ENCODE assay signal across 13 cellular contexts in the genomic region with DNA sequence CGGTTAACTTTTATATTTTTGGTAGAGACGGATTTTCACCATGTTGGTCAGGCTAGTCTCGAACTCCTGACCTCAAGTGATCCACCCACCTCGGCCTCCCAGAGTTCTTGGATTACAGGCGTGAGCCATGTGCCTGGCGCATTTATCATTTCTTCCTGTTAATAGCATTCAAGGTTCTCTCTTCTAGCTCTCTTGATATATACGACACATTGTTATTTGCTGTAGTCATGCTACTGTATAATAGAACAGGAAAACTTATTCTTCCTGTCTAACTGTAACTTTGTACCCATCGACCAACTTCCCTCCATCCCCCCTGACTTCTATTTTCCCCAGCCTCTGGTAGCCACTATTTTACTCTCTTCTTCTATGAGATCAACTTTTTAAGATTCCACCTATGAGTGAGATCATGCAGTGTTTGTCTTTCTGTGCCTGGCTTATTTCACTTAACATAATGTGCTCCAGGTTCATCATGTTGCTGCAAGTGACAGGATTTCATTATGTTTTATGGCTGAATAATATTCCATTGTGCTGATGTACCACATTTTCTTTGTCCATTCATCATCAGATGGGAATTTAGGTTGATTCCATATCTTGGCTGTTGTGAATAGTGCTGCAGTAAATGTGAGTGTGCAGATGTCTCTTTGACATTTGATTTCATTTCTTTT.
"Had no signal": no experiment of that assay in that cellular context is flagged by ENCODE, and none has a peak within 500 bp of the region (broad histone marks: within the 10 kb centered on the region; RNA-seq: fewer than 3 reads in every experiment).

No MANE protein-coding gene starts in this region.

- ATAC-seq: activated CD4-positive, alpha-beta T cell treated with anti-CD3 and anti-CD28 coated beads for 36 hours; activated CD8-positive, alpha-beta memory T cell treated with anti-CD3 and anti-CD28 coated beads, Interleukin-2, amount 10 ng/mL, durations not matched to agents 7 days and 5 days; effector memory CD8-positive, alpha-beta T cell; foreskin keratinocyte; pancreas; WTC11 had no signal

- H3K4me1 ChIP-seq: foreskin keratinocyte had no signal

- H3K9me3 ChIP-seq: pancreas had no signal

- H3K27ac ChIP-seq: cardiac muscle cell, foreskin keratinocyte, pancreas had no signal

- H3K4me3 Mint-ChIP-seq: activated CD4-positive, alpha-beta memory T cell treated with anti-CD3 and anti-CD28 coated beads, Interleukin-2, amount 10 ng/mL, durations not matched to agents 7 days and 5 days; activated CD4-positive, alpha-beta T cell treated with anti-CD3 and anti-CD28 coated beads for 36 hours; activated CD8-positive, alpha-beta memory T cell treated with anti-CD3 and anti-CD28 coated beads, Interleukin-2, amount 10 ng/mL, durations not matched to agents 7 days and 5 days; activated naive CD8-positive, alpha-beta T cell; effector memory CD8-positive, alpha-beta T cell; WTC11 had no signal

- H3K4me3 ChIP-seq: cardiac muscle cell, pancreas had no signal

- H3K27me3 ChIP-seq: cardiac muscle cell, foreskin keratinocyte, pancreas had no signal

- H3K27ac Mint-ChIP-seq: activated CD4-positive, alpha-beta memory T cell treated with anti-CD3 and anti-CD28 coated beads, Interleukin-2, amount 10 ng/mL, durations not matched to agents 7 days and 5 days; activated CD4-positive, alpha-beta T cell treated with anti-CD3 and anti-CD28 coated beads for 36 hours; activated CD8-positive, alpha-beta memory T cell treated with anti-CD3 and anti-CD28 coated beads, Interleukin-2, amount 10 ng/mL, durations not matched to agents 7 days and 5 days; activated naive CD8-positive, alpha-beta T cell; effector memory CD8-positive, alpha-beta T cell; WTC11 had no signal

- H3K27me3 Mint-ChIP-seq: activated CD4-positive, alpha-beta memory T cell treated with anti-CD3 and anti-CD28 coated beads, Interleukin-2, amount 10 ng/mL, durations not matched to agents 7 days and 5 days; activated CD4-positive, alpha-beta T cell treated with anti-CD3 and anti-CD28 coated beads for 36 hours; activated CD8-positive, alpha-beta memory T cell treated with anti-CD3 and anti-CD28 coated beads, Interleukin-2, amount 10 ng/mL, durations not matched to agents 7 days and 5 days; activated naive CD8-positive, alpha-beta T cell; effector memory CD8-positive, alpha-beta T cell had no signal

- H3K9me3 Mint-ChIP-seq: effector memory CD8-positive, alpha-beta T cell; WTC11 had no signal

- H3K36me3 Mint-ChIP-seq: activated naive CD8-positive, alpha-beta T cell; WTC11 had no signal

- DNase-seq: activated CD4-positive, alpha-beta memory T cell treated with anti-CD3 and anti-CD28 coated beads, Interleukin-2, amount 10 ng/mL, durations not matched to agents 7 days and 5 days; activated CD4-positive, alpha-beta T cell treated with anti-CD3 and anti-CD28 coated beads for 36 hours; activated CD8-positive, alpha-beta memory T cell treated with anti-CD3 and anti-CD28 coated beads, Interleukin-2, amount 10 ng/mL, durations not matched to agents 7 days and 5 days; effector memory CD8-positive, alpha-beta T cell; foreskin keratinocyte; head of caudate nucleus; left ventricle myocardium superior; pancreas; stimulated activated naive CD4-positive, alpha-beta T cell; SW 1271 had no signal

- H3K36me3 ChIP-seq: cardiac muscle cell, pancreas had no signal
